24 cellular contexts compared by ENCODE assay signal in genomic region chr16:12601290-12601900, GRCh38.
"Had no signal": no experiment of that assay in that cellular context is flagged by ENCODE, and none has a peak within 500 bp of the region (broad histone marks: within the 10 kb centered on the region; RNA-seq: fewer than 3 reads in every experiment).

No MANE protein-coding gene starts in this region.

- H3K27me3 ChIP-seq: brain microvascular endothelial cell, esophagus squamous epithelium, hepatocyte, neutrophil, ovary, tibial nerve had no signal

- H3K4me3 ChIP-seq: esophagus squamous epithelium, hepatocyte, mucosa of descending colon, ovary, prostate gland, tibial nerve had no signal

- H3K4me1 ChIP-seq: esophagus squamous epithelium, prostate gland, tibial nerve had no signal

- ATAC-seq: activated CD8-positive, alpha-beta T cell treated with anti-CD3 and anti-CD28 coated beads for 36 hours; left cardiac atrium; left ventricle myocardium superior; mucosa of descending colon; T-cell had no signal

- FAIRE-seq: astrocyte, frontal cortex, keratinocyte, urothelium cell line had no signal

- H2AFZ ChIP-seq: hepatocyte had no signal

- H3K27ac ChIP-seq: brain microvascular endothelial cell, esophagus squamous epithelium, hepatocyte, neutrophil, ovary, prostate gland, tibial nerve had no signal

- DNase-seq: activated B cell treated with CpG ODN at 0.5 μM for 24 hours; activated CD4-positive, alpha-beta T cell treated with anti-CD3 and anti-CD28 coated beads, Interleukin-2, amount 50 U/mL, for 1 hour; activated CD8-positive, alpha-beta T cell treated with anti-CD3 and anti-CD28 coated beads for 36 hours; activated effector memory CD4-positive, alpha-beta T cell treated with Interleukin-2 at 50 U/mL for 16 hours; activated naive CD4-positive, alpha-beta T cell treated with Interleukin-2 at 50 U/mL for 16 hours; activated naive CD8-positive, alpha-beta T cell treated with anti-CD3 and anti-CD28 coated beads, Interleukin-2, amount 10 ng/mL, durations not matched to agents 7 days and 5 days; brain microvascular endothelial cell; esophagus squamous epithelium; left cardiac atrium; left ventricle myocardium superior; mucosa of descending colon; ovary; retina; stimulated activated CD4-positive, alpha-beta T cell treated with anti-CD3 and anti-CD28 coated beads, Interleukin-15, amount 100 ng/mL, for 24 hours; stimulated activated naive CD4-positive, alpha-beta T cell treated with Interleukin-2 at 50 U/mL for 16 hours; T-cell had no signal

- H3K36me3 ChIP-seq: brain microvascular endothelial cell, esophagus squamous epithelium, neutrophil, ovary, prostate gland, tibial nerve had no signal

- H3K4me2 ChIP-seq: hepatocyte had no signal

- H3K79me2 ChIP-seq: hepatocyte had no signal

- H3K9me3 ChIP-seq: esophagus squamous epithelium, mucosa of descending colon, neutrophil, ovary, prostate gland had no signal
